1 cellular context compared by ENCODE assay signal in genomic region chr16:89701425-89702406, GRCh38.
TF ChIP-seq lines count a peak whose summit lies in the region.

TSS of gene SPATA2L (minus strand) at chr16:89701705. CDS start at chr16:89701232, 473 bp downstream.

TF ChIP-seq in H1, 55 proteins besides CTCF, POLR2A, EP300 and RAD21 (continued from another document):
- TF ChIP-seq SIN3A (conservative IDR thresholded peaks at IDR 0.05 in 1 of 2, IDR thresholded peaks at IDR 0.05 in 1 of 2; ENCODE audit: low read depth in 1 of 2, low read length in 2 of 2) (peak in 1 of 2 experiments; percentile 92; a peak in 2 of 4 replicates), SIRT6 (IDR thresholded peaks at IDR 0.05; ENCODE audit: low read length) (no peak), MAFK (IDR thresholded peaks at IDR 0.05; ENCODE audit: low read depth, low read length) (no peak), GTF2F1 (IDR thresholded peaks at IDR 0.05; ENCODE audit: borderline replicate concordance, low read depth, low read length) (no peak), BCL11A (IDR thresholded peaks at IDR 0.05; ENCODE audit: low read depth in 2 of 2, low read length in 2 of 2) (no peak), CHD2 (IDR thresholded peaks at IDR 0.05; ENCODE audit: low read length) (no peak), KDM4A (IDR thresholded peaks at IDR 0.05; ENCODE audit: low read depth, low read length, severe bottlenecking) (peak; percentile 56), ATF3 (IDR thresholded peaks at IDR 0.05; ENCODE audit: insufficient read depth, low read depth, low read length) (no peak), NRF1 (IDR thresholded peaks at IDR 0.05; ENCODE audit: low read depth, low read length) (no peak), CHD7 (IDR thresholded peaks at IDR 0.05; ENCODE audit: insufficient replicate concordance, low read length) (no peak), RXRA (IDR thresholded peaks at IDR 0.05; ENCODE audit: insufficient read depth, low read depth, low read length) (no peak), GABPA (IDR thresholded peaks at IDR 0.05; ENCODE audit: borderline replicate concordance, insufficient read depth, low read length) (no peak), BACH1 (IDR thresholded peaks at IDR 0.05; ENCODE audit: low read length) (0 out of 2 replicates have a peak, but pooled peaks have one; percentile 9), YY1 (IDR thresholded peaks at IDR 0.05; ENCODE audit: low read depth, low read length) (no peak), HDAC2 (IDR thresholded peaks at IDR 0.05; ENCODE audit: borderline replicate concordance in 1 of 2, low read depth in 2 of 2, low read length in 2 of 2) (peak in 1 of 2 experiments; percentile 36; a peak in 1 of 4 replicates), RNF2 (IDR thresholded peaks at IDR 0.05; ENCODE audit: borderline replicate concordance, low read depth, low read length, missing control alignments, poor library complexity, severe bottlenecking) (peak; percentile 21), CBX8 (IDR thresholded peaks at IDR 0.05; ENCODE audit: borderline replicate concordance, low read depth, low read length) (no peak), HDAC6 (IDR thresholded peaks at IDR 0.05; ENCODE audit: low read depth, low read length) (no peak), JUND (IDR thresholded peaks at IDR 0.05; ENCODE audit: low read length) (no peak), SP2 (IDR thresholded peaks at IDR 0.05; ENCODE audit: low read length) (no peak), USF2 (IDR thresholded peaks at IDR 0.05; ENCODE audit: low read length) (no peak), CTBP2 (IDR thresholded peaks at IDR 0.05; ENCODE audit: borderline replicate concordance, insufficient read depth, insufficient read length, low read length) (no peak), E2F6 (IDR thresholded peaks at IDR 0.05) (peak; percentile 43; the same call in 1 of the 2 replicates), SP4 (IDR thresholded peaks at IDR 0.05; ENCODE audit: low read length) (no peak; the same call in 1 of the 2 replicates), SRF (IDR thresholded peaks at IDR 0.05; ENCODE audit: low read depth, low read length) (no peak), ASH2L (IDR thresholded peaks at IDR 0.05; ENCODE audit: low read length) (no peak), TBP (IDR thresholded peaks at IDR 0.05; ENCODE audit: low read depth, low read length) (peak; percentile 64), TAF1 (IDR thresholded peaks at IDR 0.05; ENCODE audit: low read depth, low read length) (peak; percentile 84; the same call in 1 of the 2 replicates), SIX5 (IDR thresholded peaks at IDR 0.05; ENCODE audit: low read depth, low read length) (no peak), RBBP5 (IDR thresholded peaks at IDR 0.05; ENCODE audit: borderline replicate concordance, low read depth, low read length) (0 out of 2 replicates have a peak, but pooled peaks have one; percentile 0), TCF12 (IDR thresholded peaks at IDR 0.05; ENCODE audit: low read depth, low read length) (no peak), TAF7 (optimal IDR thresholded peaks at IDR 0.05; ENCODE audit: borderline replicate concordance, low read depth, low read length) (peak; percentile 18), PHF8 (conservative IDR thresholded peaks at IDR 0.05; ENCODE audit: low read depth, low read length) (peak; percentile 69), MAX (IDR thresholded peaks at IDR 0.05) (peak; percentile 67), FOSL1 (IDR thresholded peaks at IDR 0.05; ENCODE audit: insufficient read depth, low read depth, low read length) (no peak), SUZ12 (IDR thresholded peaks at IDR 0.05; ENCODE audit: low read length) (no peak), NANOG (IDR thresholded peaks at IDR 0.05; ENCODE audit: insufficient read depth, low read depth, low read length, poor library complexity, severe bottlenecking) (no peak), KDM5A (IDR thresholded peaks at IDR 0.05; ENCODE audit: low read length) (no peak), TEAD4 (IDR thresholded peaks at IDR 0.05; ENCODE audit: low read depth, low read length) (no peak), ATF2 (IDR thresholded peaks at IDR 0.05; ENCODE audit: low read length) (no peak), CREB1 (IDR thresholded peaks at IDR 0.05) (no peak), EZH2 (IDR thresholded peaks at IDR 0.05; ENCODE audit: low read depth, low read length, severe bottlenecking) (no peak), CHD1 (IDR thresholded peaks at IDR 0.05; ENCODE audit: low read depth, low read length) (no peak), KDM1A (IDR thresholded peaks at IDR 0.05; ENCODE audit: borderline replicate concordance, low read length) (no peak), CBX5 (IDR thresholded peaks at IDR 0.05; ENCODE audit: low read depth, low read length) (no peak), EGR1 (IDR thresholded peaks at IDR 0.05; ENCODE audit: borderline replicate concordance, low read depth, low read length) (peak; percentile 68; the same call in 1 of the 2 replicates), ZNF274 (IDR thresholded peaks at IDR 0.05; ENCODE audit: borderline replicate concordance, extremely low read depth, low read length) (no peak)
